ENCODE assay signal across 8 cellular contexts in genomic region chr19:4403005-4403761, GRCh38. TPM values are rescaled to one million over a fixed set of nuclear protein-coding genes. Genes with fewer than 3 reads are reported as not detected.
DNase-seq lines count a peak whose midpoint lies in the region; ATAC-seq, FAIRE-seq and TF ChIP-seq lines count a peak whose summit lies in the region.

No MANE protein-coding gene starts in this region.

- H3K4me3 Mint-ChIP-seq in central memory CD8-positive, alpha-beta T cell = peak overlapping the region; percentile 75
- H3K4me3 Mint-ChIP-seq in naive thymus-derived CD8-positive, alpha-beta T cell = peak overlapping the region; percentile 73 to 88 (median 84)

- in situ Hi-C loops in GM13976 (cut with MboI; ENCODE audit: low sequenced_read_pairs, unreplicated experiment) = no loop called here

- H3K79me2 ChIP-seq in Karpas-422 (ENCODE audit: low read length) = peaks cover 71% of the 10 kb centered on the region

- no peak for FAIRE-seq in HTR-8/SVneo (lab: Jason Lieb, UNC)

- peak overlapping the region; percentile 99 for H3K9ac ChIP-seq in Karpas-422 (ENCODE audit: low read length)

- peak overlapping the region; percentile 96 for H3K27ac Mint-ChIP-seq in central memory CD8-positive, alpha-beta T cell (ENCODE audit: low read depth)
- peak overlapping the region in 7 of 10 donors; percentile 6 to 90 (median 80) for H3K27ac Mint-ChIP-seq in naive thymus-derived CD8-positive, alpha-beta T cell

- no peaks in the 10 kb centered on the region for H3K9me2 ChIP-seq in Karpas-422 (replicated peaks; ENCODE audit: insufficient read depth, low read length)

- H3K36me3 ChIP-seq in Karpas-422 (ENCODE audit: insufficient read depth, low read length) = peaks cover 14% of the 10 kb centered on the region

- no peak overlapping the region for H2AFZ ChIP-seq in Karpas-422 (ENCODE audit: low read length)

- H3K27ac ChIP-seq in C4-2B = peak overlapping the region; percentile 93
- H3K27ac ChIP-seq in Karpas-422 (ENCODE audit: low read length) = peak overlapping the region; percentile 54

- H3K27me3 ChIP-seq in Karpas-422 (ENCODE audit: low read length) = no peaks in the 10 kb centered on the region

- DNase-seq in Karpas-422 (peak; percentile 53), GM13976 (ENCODE audit: low spot score) (no peak), dedifferentiated amniotic fluid mesenchymal stem cell (ENCODE audit: extremely low spot score) (no peak), HTR-8/SVneo (ENCODE audit: insufficient read length, low spot score) (no peak)
- DNase-seq in central memory CD8-positive, alpha-beta T cell (ENCODE audit: low spot score in 2 of 2) = no peak
- no peak for DNase-seq in naive thymus-derived CD8-positive, alpha-beta T cell

- peak overlapping the region; percentile 92 for H3K4me3 ChIP-seq in Karpas-422 (ENCODE audit: low read length)

- H3K9me3 ChIP-seq in Karpas-422 (ENCODE audit: low read length) = no peaks in the 10 kb centered on the region

- no peaks in the 10 kb centered on the region for H3K27me3 Mint-ChIP-seq in central memory CD8-positive, alpha-beta T cell
- no peaks in the 10 kb centered on the region for H3K27me3 Mint-ChIP-seq in naive thymus-derived CD8-positive, alpha-beta T cell

- H3K4me1 Mint-ChIP-seq in central memory CD8-positive, alpha-beta T cell = peaks cover 40% of the 10 kb centered on the region
- peaks cover 19 to 47% (median 42%) of the 10 kb centered on the region in 4 donors for H3K4me1 Mint-ChIP-seq in naive thymus-derived CD8-positive, alpha-beta T cell

- H3K36me3 Mint-ChIP-seq in central memory CD8-positive, alpha-beta T cell (ENCODE audit: insufficient read depth) = peaks cover 15% of the 10 kb centered on the region
- H3K36me3 Mint-ChIP-seq in naive thymus-derived CD8-positive, alpha-beta T cell = peaks cover 0 to 3% (median 0%) of the 10 kb centered on the region in 3 donors

- TF ChIP-seq CTCF in C4-2B (conservative IDR thresholded peaks at IDR 0.05) = no peak
- TF ChIP-seq CTCF in GM13976 (IDR thresholded peaks at IDR 0.05; ENCODE audit: borderline replicate concordance, control extremely low read depth, extremely low read depth, insufficient read depth, missing control alignments) = no peak

- no peaks in the 10 kb centered on the region for H3K9me3 Mint-ChIP-seq in central memory CD8-positive, alpha-beta T cell
- H3K9me3 Mint-ChIP-seq in naive thymus-derived CD8-positive, alpha-beta T cell = peaks cover 0 to 1% (median 0%) of the 10 kb centered on the region in 9 donors

- H3K4me2 ChIP-seq in Karpas-422 (ENCODE audit: low read depth, low read length, poor library complexity, severe bottlenecking) = peak overlapping the region; percentile 85

- POLR2A ChIA-PET in naive thymus-derived CD8-positive, alpha-beta T cell (lab: Charles Lee) = interaction anchor here (0.9 to 1.2 kb wide), 4 partner anchors 31 to 51 kb away, joined by 3 to 4 read pairs (median 3); no protein-coding TSS in a partner anchor

- H4K20me1 ChIP-seq in Karpas-422 (ENCODE audit: insufficient read depth, low read depth, low read length) = peaks cover 30% of the 10 kb centered on the region

- H3K4me1 ChIP-seq in Karpas-422 (ENCODE audit: low read length) = peaks cover 36% of the 10 kb centered on the region

- no peak for ATAC-seq in central memory CD8-positive, alpha-beta T cell (replicated peaks; ENCODE audit: extremely low read depth, poor library complexity, severe bottlenecking)
- no peak for ATAC-seq in naive thymus-derived CD8-positive, alpha-beta T cell
- ATAC-seq in HG03342 (IDR thresholded peaks at IDR 0.05; ENCODE audit: unreplicated experiment) = no peak

RNA-seq across cellular contexts. Expression of gene CHAF1A, which starts 0.7 kb away (rescaled TPM):
- total RNA-seq in Karpas-422 (2014; rRNA removed; shearing (Covaris generic); ENCODE audit: low replicate concordance) = 7.8 and 50.7 TPM in 2 replicates
- 10 to 100 TPM in 1 of 2 experiments, 1 to 10 TPM in 1; 7.5 to 10.9 TPM for total RNA-seq in naive thymus-derived CD8-positive, alpha-beta T cell
- polyA plus RNA-seq in naive thymus-derived CD8-positive, alpha-beta T cell = 1 to 10 TPM; 1.7 to 2.4 (median 2.1) TPM

RNA-seq across cellular contexts. Expression of gene SH3GL1, which starts 2.8 kb away (rescaled TPM):
- 12.8 and 13.4 TPM in 2 replicates for total RNA-seq in Karpas-422 (2014; rRNA removed; shearing (Covaris generic); ENCODE audit: low replicate concordance)
- 10 to 100 TPM; 38.3 to 38.6 TPM for total RNA-seq in naive thymus-derived CD8-positive, alpha-beta T cell
- polyA plus RNA-seq in naive thymus-derived CD8-positive, alpha-beta T cell = 10 to 100 TPM; 11.8 to 20.4 (median 12.3) TPM

RNA-seq across cellular contexts. Expression of gene UBXN6, which starts 54.4 kb away (rescaled TPM):
- 90.9 and 112 TPM in 2 replicates for total RNA-seq in Karpas-422 (2014; rRNA removed; shearing (Covaris generic); ENCODE audit: low replicate concordance)
- total RNA-seq in naive thymus-derived CD8-positive, alpha-beta T cell = 10 to 100 TPM; 61.3 to 75.2 TPM
- 1 to 10 TPM; 2.4 to 6.6 (median 3.9) TPM for polyA plus RNA-seq in naive thymus-derived CD8-positive, alpha-beta T cell

RNA-seq across cellular contexts. Expression of gene MPND, which starts 59.8 kb away (rescaled TPM):
- total RNA-seq in Karpas-422 (2014; rRNA removed; shearing (Covaris generic); ENCODE audit: low replicate concordance) = 5.3 and 9.5 TPM in 2 replicates
- 10 to 100 TPM; 18.9 to 22.1 TPM for total RNA-seq in naive thymus-derived CD8-positive, alpha-beta T cell
- 1 to 10 TPM; 4.6 to 5.3 (median 4.7) TPM for polyA plus RNA-seq in naive thymus-derived CD8-positive, alpha-beta T cell
